Comparison of ENCODE assay signal across 8 cellular contexts in genomic region chr1:179876289-179876715, GRCh38. TPM values are rescaled to one million over a fixed set of nuclear protein-coding genes. Genes with fewer than 3 reads are reported as not detected.
DNase-seq lines count a peak whose midpoint lies in the region; ATAC-seq and TF ChIP-seq lines count a peak whose summit lies in the region.

No MANE protein-coding gene starts in this region.

- intact Hi-C loops in Panc1 (cut with micrococcal nuclease; ENCODE audit: unreplicated experiment) = no loop called here

- H3K9me3 ChIP-seq in Panc1 (ENCODE audit: control insufficient read depth, insufficient read depth, low read depth, low read length) (no peaks in the 10 kb centered on the region), trophoblast cell (ENCODE audit: insufficient read depth, low read depth, low read length) (no peaks in the 10 kb centered on the region)

- no peak overlapping the region for H3K4ac ChIP-seq in trophoblast cell (ENCODE audit: low read depth, low read length)

- H3K9ac ChIP-seq in trophoblast cell (ENCODE audit: low read length) = no peak overlapping the region

- H2AFZ ChIP-seq in trophoblast cell (ENCODE audit: insufficient read depth, low read length, poor library complexity) = no peak overlapping the region

- H2BK12ac ChIP-seq in trophoblast cell (ENCODE audit: low read length) = no peak overlapping the region

- in situ Hi-C loops in Panc1 (cut with HindIII; ENCODE audit: low pct_unique_long_range_greater_than_20kb, low sequenced_read_pairs) = no loop called here
- in situ Hi-C loops in G401 (cut with HindIII; ENCODE audit: low sequenced_read_pairs) = no loop called here

- no peak overlapping the region for H4K8ac ChIP-seq in trophoblast cell (ENCODE audit: low read depth, low read length)

- H3K36me3 ChIP-seq in Panc1 (ENCODE audit: control insufficient read depth, insufficient read depth, low read length) = peaks cover 26% of the 10 kb centered on the region
- peaks cover 5 to 8% of the 10 kb centered on the region in 2 experiments for H3K36me3 ChIP-seq in trophoblast cell (ENCODE audit: control insufficient read depth in 1 of 2, insufficient read depth in 2 of 2, low read length in 2 of 2)

- peaks cover 17% of the 10 kb centered on the region; the same call in 1 of the 2 replicates for H3K4me1 ChIP-seq in Panc1 (ENCODE audit: control insufficient read depth, insufficient read depth, low read length)
- peaks cover 0 to 3% of the 10 kb centered on the region in 2 experiments for H3K4me1 ChIP-seq in trophoblast cell (ENCODE audit: control insufficient read depth in 1 of 2, insufficient read depth in 2 of 2, low read length in 2 of 2)

- DNase-seq in GF-D8 (lab: John Stamatoyannopoulos, UW) (peak; percentile 50), Panc1 (ENCODE audit: low read depth, low spot score) (no peak), epithelial cell of proximal tubule (ENCODE audit: low read depth) (no peak), trophoblast cell (peak; percentile 85 to 98), G401 (ENCODE audit: low spot score) (no peak), amygdala (lab: John Stamatoyannopoulos, UW) (no peak)

- H3K4me3 ChIP-seq in Panc1 (ENCODE audit: low read depth in 2 of 2, low read length in 2 of 2) = peak overlapping the region; percentile 79 to 87; a peak in 3 of 4 replicates
- H3K4me3 ChIP-seq in epithelial cell of proximal tubule (ENCODE audit: low read depth, low read length) = peak overlapping the region; percentile 78
- H3K4me3 ChIP-seq in trophoblast cell (ENCODE audit: low read depth, low read length) = no peak overlapping the region

- CTCF ChIA-PET in Panc1 (lab: Charles Lee) = no interaction called here

- H3K79me2 ChIP-seq in trophoblast cell (ENCODE audit: control insufficient read depth, insufficient read depth, low read length, poor library complexity) = peaks cover 10% of the 10 kb centered on the region

- H4K12ac ChIP-seq in trophoblast cell (ENCODE audit: low read depth, low read length) = no peak overlapping the region

- H4K91ac ChIP-seq in trophoblast cell (ENCODE audit: low read depth, low read length) = no peak overlapping the region

- no peak overlapping the region for H3K18ac ChIP-seq in trophoblast cell (ENCODE audit: low read length)

- H2BK120ac ChIP-seq in trophoblast cell (ENCODE audit: insufficient read depth, low read length, poor library complexity) = no peak overlapping the region

- H3K23ac ChIP-seq in trophoblast cell (ENCODE audit: low read length) = no peak overlapping the region

- peaks cover 2% of the 10 kb centered on the region for H3K79me1 ChIP-seq in trophoblast cell (ENCODE audit: low read length)

- no peak overlapping the region for H3K14ac ChIP-seq in trophoblast cell (ENCODE audit: low read length)

- no peaks in the 10 kb centered on the region for H3K27me3 ChIP-seq in Panc1 (ENCODE audit: control insufficient read depth, insufficient read depth, low read length)
- no peaks in the 10 kb centered on the region for H3K27me3 ChIP-seq in trophoblast cell (ENCODE audit: insufficient read depth, low read length)

- H2AK5ac ChIP-seq in trophoblast cell (ENCODE audit: low read length) = no peak overlapping the region

- TF ChIP-seq CTCF in Panc1 (IDR thresholded peaks at IDR 0.05) (no peak), epithelial cell of proximal tubule (conservative IDR thresholded peaks at IDR 0.05; ENCODE audit: low read depth, low read length) (no peak)

- H3K27ac ChIP-seq in Panc1 (ENCODE audit: low read length) (peak overlapping the region; percentile 87; the same call in 1 of the 2 replicates), trophoblast cell (ENCODE audit: low read depth, low read length) (no peak overlapping the region)

- ATAC-seq in Panc1 = no peak
- no peak for ATAC-seq in HG02840 (IDR thresholded peaks at IDR 0.05; ENCODE audit: low FRiP score, unreplicated experiment)
- ATAC-seq in GM18517 (IDR thresholded peaks at IDR 0.05; ENCODE audit: unreplicated experiment) = no peak

- no TSS peak for BruUV-seq in Panc1 (replicated peaks; lab: Mats Ljungman, UMichigan)

- WGBS in trophoblast cell (ENCODE audit: extremely low coverage, insufficient coverage, insufficient read length) = no CpG with 5 or more reads among the region's 3 CpGs

- POLR2A ChIA-PET in Panc1 (lab: Charles Lee) = no interaction called here

- no peak overlapping the region for H2BK5ac ChIP-seq in trophoblast cell (ENCODE audit: low read depth, low read length, poor library complexity)

- H3K4me2 ChIP-seq in trophoblast cell (ENCODE audit: low read length) = no peak overlapping the region

RNA-seq across cellular contexts. Expression of gene TOR1AIP2, which starts 1.3 kb away (rescaled TPM):
- total RNA-seq in Panc1 (2021; ENCODE audit: unreplicated experiment) (94.9 TPM), epithelial cell of proximal tubule (47.7 and 57.4 TPM in 2 replicates)
- polyA plus RNA-seq in Panc1 (2012; ENCODE audit: insufficient read length) = 12.6 TPM
- 74.2 and 76.8 TPM in 2 replicates for polyA plus RNA-seq in trophoblast cell (2013)
- 20.4 and 27.9 TPM in 2 replicates for total RNA-seq in G401 (2014; rRNA removed; shearing (Covaris generic))

RNA-seq across cellular contexts. Expression of gene TOR1AIP1, which starts 5.8 kb away (rescaled TPM):
- total RNA-seq in Panc1 (2021; ENCODE audit: unreplicated experiment) = 62.0 TPM
- 42.8 TPM for polyA plus RNA-seq in Panc1 (2012; ENCODE audit: insufficient read length)
- total RNA-seq in epithelial cell of proximal tubule = 35.3 and 50.5 TPM in 2 replicates
- 24.4 and 27.7 TPM in 2 replicates for polyA plus RNA-seq in trophoblast cell (2013)
- total RNA-seq in G401 (2014; rRNA removed; shearing (Covaris generic)) = 23.9 and 42.6 TPM in 2 replicates

Comparison
In these comparisons a context has a peak if more than half of its experiments do, and no peak if none do; other contexts are left out.
1. DNase-seq: peak in GF-D8 (single experiment) and trophoblast cell (2 of 2); none in Panc1 (single experiment), epithelial cell of proximal tubule (single experiment), G401 (single experiment) and amygdala (0 of 56).